In the genomic region with DNA sequence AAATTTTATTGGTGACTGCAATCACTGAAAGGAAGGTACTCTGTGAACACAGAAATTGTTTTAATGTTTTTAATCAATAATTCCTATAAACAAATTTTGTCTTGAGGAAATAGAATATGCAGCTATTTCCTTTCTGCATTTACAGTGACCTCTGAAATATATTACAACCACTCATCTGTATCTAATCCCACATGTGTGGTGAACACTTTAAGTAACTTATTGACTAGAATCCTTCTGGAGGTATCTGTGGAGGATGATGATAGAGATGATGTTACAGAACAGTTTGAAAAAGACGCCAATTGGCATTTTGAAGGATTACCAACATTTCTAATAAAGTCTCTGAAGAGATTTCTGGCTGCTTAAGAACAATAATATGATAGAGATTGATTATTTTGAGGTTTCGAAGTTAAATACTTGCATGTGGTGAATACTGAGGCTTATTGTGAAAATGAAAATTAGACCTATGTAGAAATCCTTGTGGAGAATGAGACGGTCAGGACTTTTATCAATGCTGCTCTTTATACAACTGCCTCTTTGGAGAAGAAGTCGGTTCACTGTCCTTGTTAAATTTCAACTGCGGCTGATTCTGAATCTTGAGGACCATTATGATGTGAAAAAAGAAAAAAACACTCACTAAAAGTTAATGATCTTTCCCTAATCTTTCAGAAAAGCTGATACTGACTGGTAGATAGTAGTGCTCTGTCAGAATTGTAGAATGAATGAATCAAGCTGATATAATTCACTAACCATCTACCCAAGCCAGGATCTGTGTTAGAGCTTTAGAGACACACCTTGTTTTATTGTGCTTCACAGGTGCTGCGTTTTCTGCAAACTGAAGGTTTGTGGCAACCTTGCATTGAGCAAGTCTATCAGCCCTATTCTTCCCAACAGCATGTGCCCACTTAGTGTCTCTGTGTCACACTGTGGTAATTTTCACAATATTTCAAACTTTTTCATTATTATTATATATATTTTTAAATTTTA, we compare ENCODE assay signal across 13 cellular contexts.
DNase-seq lines count a peak whose midpoint lies in the region; ATAC-seq and TF ChIP-seq lines count a peak whose summit lies in the region.
"Had no signal": no experiment of that assay in that cellular context is flagged by ENCODE, and none has a peak within 500 bp of the region (broad histone marks: within the 10 kb centered on the region; RNA-seq: fewer than 3 reads in every experiment).

No MANE protein-coding gene starts in this region.

- H3K9me3 Mint-ChIP-seq in activated CD8-positive, alpha-beta T cell treated with anti-CD3 and anti-CD28 coated beads, Interleukin-2, amount 10 ng/mL, durations not matched to agents 7 days and 5 days (ENCODE audit: insufficient read depth) = peaks cover 21% of the 10 kb centered on the region
- H3K9me3 Mint-ChIP-seq in activated CD8-positive, alpha-beta T cell treated with anti-CD3 and anti-CD28 coated beads for 36 hours = peaks cover 6% of the 10 kb centered on the region
- H3K9me3 Mint-ChIP-seq in WTC11 = peaks cover 10% of the 10 kb centered on the region

- no peaks in the 10 kb centered on the region for H3K79me1 ChIP-seq in mesenchymal stem cell (replicated peaks; ENCODE audit: low read length, poor library complexity, severe bottlenecking)

- H3K36me3 ChIP-seq in mesenchymal stem cell (ENCODE audit: control insufficient read depth in 1 of 2, insufficient read depth in 2 of 2, low read depth in 1 of 2, low read length in 2 of 2) (no peaks in the 10 kb centered on the region), transverse colon (no peaks in the 10 kb centered on the region)
- H3K36me3 ChIP-seq: tibial artery had no signal

- H3K23ac ChIP-seq in mesenchymal stem cell (ENCODE audit: low read length in 2 of 2) = no peak overlapping the region

- no peaks in the 10 kb centered on the region for H3K9me3 ChIP-seq in mesenchymal stem cell (ENCODE audit: control insufficient read depth, low read length)
- H3K9me3 ChIP-seq in transverse colon = no peaks in the 10 kb centered on the region
- H3K9me3 ChIP-seq: A549, tibial artery had no signal

- ATAC-seq in activated CD8-positive, alpha-beta T cell treated with anti-CD3 and anti-CD28 coated beads, Interleukin-2, amount 10 ng/mL, durations not matched to agents 7 days and 5 days = no peak
- no peak for ATAC-seq in activated CD8-positive, alpha-beta T cell treated with anti-CD3 and anti-CD28 coated beads for 36 hours
- ATAC-seq in WTC11 (no peak), GM21367 (IDR thresholded peaks at IDR 0.05; ENCODE audit: unreplicated experiment) (no peak)
- ATAC-seq: A549 had no signal

- no peak for TF ChIP-seq CTCF in activated CD8-positive, alpha-beta T cell treated with anti-CD3 and anti-CD28 coated beads for 36 hours (IDR thresholded peaks at IDR 0.05)
- TF ChIP-seq CTCF in WTC11 (IDR thresholded peaks at IDR 0.05) (no peak), transverse colon (IDR thresholded peaks at IDR 0.05) (no peak)

- H2AK5ac ChIP-seq in mesenchymal stem cell (ENCODE audit: low read length, severe bottlenecking) = no peak overlapping the region

- H2BK12ac ChIP-seq in mesenchymal stem cell (ENCODE audit: low read length in 2 of 2) = peak overlapping the region in 1 of 2 experiments; percentile 70

- H3K4me3 Mint-ChIP-seq in activated CD8-positive, alpha-beta T cell treated with anti-CD3 and anti-CD28 coated beads, Interleukin-2, amount 10 ng/mL, durations not matched to agents 7 days and 5 days = peak overlapping the region; percentile 24
- H3K4me3 Mint-ChIP-seq in activated CD8-positive, alpha-beta T cell treated with anti-CD3 and anti-CD28 coated beads for 36 hours = no peak overlapping the region
- peak overlapping the region; percentile 32; the same call in 1 of the 2 replicates for H3K4me3 Mint-ChIP-seq in WTC11

- H3K27ac ChIP-seq in mesenchymal stem cell (ENCODE audit: low read length, poor library complexity, severe bottlenecking) (peak overlapping the region; percentile 27), transverse colon (peak overlapping the region; percentile 65 to 79 (median 74))

- no peak overlapping the region for H4K91ac ChIP-seq in mesenchymal stem cell (ENCODE audit: low read length)

- no peak overlapping the region for H2BK15ac ChIP-seq in mesenchymal stem cell (ENCODE audit: low read depth, poor library complexity, severe bottlenecking)

- no peaks in the 10 kb centered on the region for H3K27me3 Mint-ChIP-seq in activated CD8-positive, alpha-beta T cell treated with anti-CD3 and anti-CD28 coated beads, Interleukin-2, amount 10 ng/mL, durations not matched to agents 7 days and 5 days (ENCODE audit: low read depth)
- no peaks in the 10 kb centered on the region for H3K27me3 Mint-ChIP-seq in activated CD8-positive, alpha-beta T cell treated with anti-CD3 and anti-CD28 coated beads for 36 hours
- H3K27me3 Mint-ChIP-seq in WTC11 (ENCODE audit: low read depth) = no peaks in the 10 kb centered on the region; the same call in 1 of the 2 replicates

- H3K4me2 ChIP-seq in mesenchymal stem cell (ENCODE audit: low read length, poor library complexity, severe bottlenecking) = no peak overlapping the region

- no peak overlapping the region for H4K8ac ChIP-seq in mesenchymal stem cell (ENCODE audit: low read length)

- H3K9ac ChIP-seq in mesenchymal stem cell (ENCODE audit: low read length) = peak overlapping the region; percentile 46

- H3K4me1 Mint-ChIP-seq in activated CD8-positive, alpha-beta T cell treated with anti-CD3 and anti-CD28 coated beads, Interleukin-2, amount 10 ng/mL, durations not matched to agents 7 days and 5 days (ENCODE audit: low read depth) = peaks cover 79% of the 10 kb centered on the region
- H3K4me1 Mint-ChIP-seq in activated CD8-positive, alpha-beta T cell treated with anti-CD3 and anti-CD28 coated beads for 36 hours (ENCODE audit: low read depth) = peaks cover 59% of the 10 kb centered on the region
- peaks cover 47% of the 10 kb centered on the region for H3K4me1 Mint-ChIP-seq in WTC11

- H3K36me3 Mint-ChIP-seq in activated CD8-positive, alpha-beta T cell treated with anti-CD3 and anti-CD28 coated beads, Interleukin-2, amount 10 ng/mL, durations not matched to agents 7 days and 5 days (ENCODE audit: low read depth) = peaks cover 25% of the 10 kb centered on the region
- H3K36me3 Mint-ChIP-seq in activated CD8-positive, alpha-beta T cell treated with anti-CD3 and anti-CD28 coated beads for 36 hours (ENCODE audit: low read depth) = peaks cover 3% of the 10 kb centered on the region
- no peaks in the 10 kb centered on the region for H3K36me3 Mint-ChIP-seq in WTC11

- no peak overlapping the region for H3K18ac ChIP-seq in mesenchymal stem cell (ENCODE audit: low read depth in 1 of 2, low read length in 2 of 2)

- H2AFZ ChIP-seq in mesenchymal stem cell (ENCODE audit: low read depth, low read length) = no peak overlapping the region

- H3K4ac ChIP-seq in mesenchymal stem cell (ENCODE audit: low read depth in 1 of 2, low read length in 2 of 2) = no peak overlapping the region

- H3K27me3 ChIP-seq in mesenchymal stem cell (ENCODE audit: control insufficient read depth in 1 of 2, insufficient read depth in 1 of 2, low read length in 2 of 2) (no peaks in the 10 kb centered on the region), transverse colon (no peaks in the 10 kb centered on the region)
- H3K27me3 ChIP-seq: tibial artery had no signal

- no peak overlapping the region for H2BK5ac ChIP-seq in mesenchymal stem cell (ENCODE audit: low read depth, low read length, poor library complexity, severe bottlenecking)

- no peak for TF ChIP-seq EP300 in transverse colon (IDR thresholded peaks at IDR 0.05; ENCODE audit: low read depth)

- H2BK120ac ChIP-seq in mesenchymal stem cell (ENCODE audit: low read depth, low read length) = no peak overlapping the region

- CTCF ChIA-PET in activated CD8-positive, alpha-beta T cell treated with anti-CD3 and anti-CD28 coated beads, Interleukin-2, amount 10 ng/mL, durations not matched to agents 7 days and 5 days (lab: Charles Lee) = interaction anchor here (0.8 to 4.4 kb wide), 7 partner anchors 8 to 203 kb away, joined by 3 to 27 read pairs (median 5); no protein-coding TSS in a partner anchor
- CTCF ChIA-PET in activated CD8-positive, alpha-beta T cell treated with anti-CD3 and anti-CD28 coated beads for 36 hours (lab: Charles Lee) = no interaction called here
- CTCF ChIA-PET in WTC11 (lab: Charles Lee) = interaction anchor here (0.7 to 1.4 kb wide), 3 partner anchors 37 to 1498 kb away, joined by 3 to 4 read pairs (median 4); no protein-coding TSS in a partner anchor

- H3K14ac ChIP-seq in mesenchymal stem cell (ENCODE audit: low read length in 2 of 2) = no peak overlapping the region

- POLR2A ChIA-PET in activated CD8-positive, alpha-beta T cell treated with anti-CD3 and anti-CD28 coated beads, Interleukin-2, amount 10 ng/mL, durations not matched to agents 7 days and 5 days (lab: Charles Lee) = interaction anchor here (0.9 to 1.4 kb wide), 3 partner anchors 202 to 205 kb away, joined by 3 to 8 read pairs (median 3); partner anchors contain the start of gene SPRY1
- POLR2A ChIA-PET in activated CD8-positive, alpha-beta T cell treated with anti-CD3 and anti-CD28 coated beads for 36 hours (lab: Charles Lee) = no interaction called here
- POLR2A ChIA-PET in WTC11 (lab: Charles Lee) = no interaction called here

- no peak for DNase-seq in activated CD8-positive, alpha-beta T cell treated with anti-CD3 and anti-CD28 coated beads, Interleukin-2, amount 10 ng/mL, durations not matched to agents 7 days and 5 days
- no peak for DNase-seq in activated CD8-positive, alpha-beta T cell treated with anti-CD3 and anti-CD28 coated beads for 36 hours
- DNase-seq in WTC11 (ENCODE audit: low spot score) (no peak), mesenchymal stem cell (no peak), transverse colon (no peak), NCI-H2029 (lab: John Stamatoyannopoulos, UW) (no peak), NCI-H2171 treated with DMSO at 0.1 percent for 48 hours (lab: John Stamatoyannopoulos, UW) (no peak)
- DNase-seq: aorta, DMS 273 treated with DMSO at 0.1 percent for 48 hours, NCI-H2081 treated with DMSO at 0.1 percent for 48 hours, tibial artery had no signal

- in situ Hi-C loops in transverse colon (cut with MboI; ENCODE audit: low pct_ligation_motif_present in 1 of 4, low pct_unique_long_range_greater_than_20kb in 1 of 4, low sequenced_read_pairs in 3 of 4) = no loop called here

- H3K27ac Mint-ChIP-seq in activated CD8-positive, alpha-beta T cell treated with anti-CD3 and anti-CD28 coated beads, Interleukin-2, amount 10 ng/mL, durations not matched to agents 7 days and 5 days = peak overlapping the region; percentile 86
- no peak overlapping the region for H3K27ac Mint-ChIP-seq in activated CD8-positive, alpha-beta T cell treated with anti-CD3 and anti-CD28 coated beads for 36 hours
- H3K27ac Mint-ChIP-seq in WTC11 = peak overlapping the region; percentile 94

- intact Hi-C loops in activated CD8-positive, alpha-beta T cell treated with anti-CD3 and anti-CD28 coated beads for 36 hours (cut with micrococcal nuclease) = loop anchor here (5.0 kb wide), 1 partner anchor 71 kb away; no protein-coding TSS in a partner anchor
- intact Hi-C loops in transverse colon (cut with DNase I; ENCODE audit: low total_unique reads) = no loop called here

- WGBS in mesenchymal stem cell = over 99% methylated on average over 4 of the region's 6 CpGs
- 48 to 51% methylated on average over 5 to 6 of the region's 6 CpGs for WGBS in transverse colon (ENCODE audit: low coverage in 1 of 2), 2 donors

- no peak for TF ChIP-seq POLR2A in transverse colon (IDR thresholded peaks at IDR 0.05)

- peak overlapping the region in 1 of 2 experiments; percentile 9 for H3K4me3 ChIP-seq in mesenchymal stem cell (ENCODE audit: insufficient read depth in 1 of 2, low read depth in 1 of 2, low read length in 2 of 2)
- H3K4me3 ChIP-seq in transverse colon = no peak overlapping the region
- H3K4me3 ChIP-seq: A549, tibial artery had no signal

- H3K4me1 ChIP-seq in mesenchymal stem cell (ENCODE audit: control insufficient read depth, insufficient read depth, low read depth, low read length) (peaks cover 5% of the 10 kb centered on the region), transverse colon (peaks cover 18 to 61% (median 42%) of the 10 kb centered on the region in 4 donors)
